Comparison of ENCODE assay signal across 25 cellular contexts in the genomic region with DNA sequence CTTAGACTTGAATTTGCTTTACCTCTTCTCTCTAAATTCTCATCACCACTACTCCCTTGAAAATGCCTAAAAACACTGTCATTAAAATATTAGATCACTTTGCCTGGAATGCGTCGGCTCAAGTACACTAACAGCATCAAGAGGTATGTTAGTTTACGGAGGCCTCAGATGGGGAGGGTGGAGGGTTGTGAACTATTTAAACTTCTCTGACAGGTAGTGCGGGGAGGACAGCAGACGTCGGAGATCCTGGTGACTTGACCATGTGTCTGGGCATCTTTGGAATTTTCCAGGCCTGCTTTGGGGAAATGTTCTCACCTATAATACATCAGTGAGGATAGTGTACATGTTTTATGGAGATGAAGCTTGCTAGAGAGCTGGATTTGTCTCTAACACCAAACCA. TPM values are rescaled to one million over a fixed set of nuclear protein-coding genes. Genes with fewer than 3 reads are reported as not detected.
A peak's percentile ranks its signal among the peaks of the same experiment; 100 is the strongest.
DNase-seq lines count a peak whose midpoint lies in the region; ATAC-seq, FAIRE-seq and TF ChIP-seq lines count a peak whose summit lies in the region.
"Had no signal": no experiment of that assay in that cellular context is flagged by ENCODE, and none has a peak within 500 bp of the region (broad histone marks: within the 10 kb centered on the region; RNA-seq: fewer than 3 reads in every experiment).

No MANE protein-coding gene starts in this region.

- H3K9me3 Mint-ChIP-seq in astrocyte (ENCODE audit: unreplicated experiment): no peaks in the 10 kb centered on the region
- H3K9me3 Mint-ChIP-seq: CD4-positive, CD25-positive, alpha-beta regulatory T cell; CD8-positive, alpha-beta memory T cell; HFFc6; IgD-negative memory B cell had no signal

- FAIRE-seq in astrocyte (lab: Jason Lieb, UNC): no peak
- FAIRE-seq: A204.1, GM12878, HepG2 had no signal

- H3K27ac ChIP-seq in astrocyte (ENCODE audit: low read depth, low read length) (no peak overlapping the region), trophoblast cell (ENCODE audit: low read depth, low read length) (peak overlapping the region; percentile 85), upper lobe of right lung (no peak overlapping the region)

- no peak overlapping the region for H3K9ac ChIP-seq in astrocyte (ENCODE audit: low read length)
- H3K9ac ChIP-seq in trophoblast cell (ENCODE audit: low read length): no peak overlapping the region

- no peak overlapping the region for H3K18ac ChIP-seq in trophoblast cell (ENCODE audit: low read length)

- no peak overlapping the region for H4K8ac ChIP-seq in trophoblast cell (ENCODE audit: low read depth, low read length)

- H3K23ac ChIP-seq in trophoblast cell (ENCODE audit: low read length): no peak overlapping the region

- H3K27me3 ChIP-seq in astrocyte (ENCODE audit: insufficient read depth, low read length) (peaks cover 3% of the 10 kb centered on the region), trophoblast cell (ENCODE audit: insufficient read depth, low read length) (no peaks in the 10 kb centered on the region), upper lobe of right lung (no peaks in the 10 kb centered on the region)
- H3K27me3 ChIP-seq: BE2C had no signal

- H4K20me1 ChIP-seq in astrocyte (ENCODE audit: insufficient read depth, low read length): no peaks in the 10 kb centered on the region

- DNase-seq in astrocyte (ENCODE audit: low read depth) (no peak), islet precursor cell (peak; percentile 79), trophoblast cell (peak; percentile 80 to 89), upper lobe of right lung (no peak), NCI-H226 (no peak)
- DNase-seq: ACHN; BE2C; C1 segment of cervical spinal cord; CD4-positive, CD25-positive, alpha-beta regulatory T cell; CD8-positive, alpha-beta memory T cell; COR-L47; DMS 273 treated with DMSO at 0.1 percent for 48 hours; DMS53; DND-41; EL; GOT3; HFFc6 had no signal

- H2AFZ ChIP-seq in astrocyte (ENCODE audit: low read depth, low read length): no peak overlapping the region
- no peak overlapping the region for H2AFZ ChIP-seq in trophoblast cell (ENCODE audit: insufficient read depth, low read length, poor library complexity)

- H3K4me3 ChIP-seq in astrocyte (ENCODE audit: insufficient read depth, low read depth, low read length): no peak overlapping the region
- H3K4me3 ChIP-seq in trophoblast cell (ENCODE audit: low read depth, low read length): no peak overlapping the region
- no peak overlapping the region for H3K4me3 ChIP-seq in upper lobe of right lung
- H3K4me3 ChIP-seq: GM12878 had no signal

- no peak overlapping the region for H3K4me2 ChIP-seq in astrocyte (ENCODE audit: low read length)
- H3K4me2 ChIP-seq in trophoblast cell (ENCODE audit: low read length): no peak overlapping the region

- H3K9me3 ChIP-seq in astrocyte (ENCODE audit: insufficient read depth, low read depth, low read length) (no peaks in the 10 kb centered on the region), trophoblast cell (ENCODE audit: insufficient read depth, low read depth, low read length) (peaks cover 2% of the 10 kb centered on the region), upper lobe of right lung (no peaks in the 10 kb centered on the region)
- H3K9me3 ChIP-seq: BE2C had no signal

- peak overlapping the region; percentile 0 for H3K27ac Mint-ChIP-seq in astrocyte (ENCODE audit: unreplicated experiment)
- H3K27ac Mint-ChIP-seq: CD4-positive, CD25-positive, alpha-beta regulatory T cell; CD8-positive, alpha-beta memory T cell; HFFc6; IgD-negative memory B cell had no signal

- no peak overlapping the region for H4K91ac ChIP-seq in trophoblast cell (ENCODE audit: low read depth, low read length)

- H3K36me3 ChIP-seq in astrocyte (ENCODE audit: insufficient read depth, low read length) (no peaks in the 10 kb centered on the region), trophoblast cell (ENCODE audit: control insufficient read depth in 1 of 2, insufficient read depth in 2 of 2, low read length in 2 of 2) (no peaks in the 10 kb centered on the region), upper lobe of right lung (no peaks in the 10 kb centered on the region)
- H3K36me3 ChIP-seq: BE2C had no signal

- no peaks in the 10 kb centered on the region for H3K79me2 ChIP-seq in astrocyte (ENCODE audit: insufficient read depth, low read length)
- peaks cover 4% of the 10 kb centered on the region for H3K79me2 ChIP-seq in trophoblast cell (ENCODE audit: control insufficient read depth, insufficient read depth, low read length, poor library complexity)

- peaks cover 60% of the 10 kb centered on the region for H3K4me1 Mint-ChIP-seq in astrocyte (ENCODE audit: low read depth, unreplicated experiment)
- H3K4me1 Mint-ChIP-seq: CD4-positive, CD25-positive, alpha-beta regulatory T cell; CD8-positive, alpha-beta memory T cell; IgD-negative memory B cell had no signal

- WGBS in trophoblast cell (ENCODE audit: extremely low coverage, insufficient coverage, insufficient read length): no CpG with 5 or more reads among the region's 6 CpGs

- no peak overlapping the region for H3K4me3 Mint-ChIP-seq in astrocyte (ENCODE audit: unreplicated experiment)
- H3K4me3 Mint-ChIP-seq: CD4-positive, CD25-positive, alpha-beta regulatory T cell; CD8-positive, alpha-beta memory T cell; HFFc6; IgD-negative memory B cell had no signal

- H3K36me3 Mint-ChIP-seq in astrocyte (ENCODE audit: low read depth, unreplicated experiment): peaks cover 3% of the 10 kb centered on the region
- H3K36me3 Mint-ChIP-seq: CD4-positive, CD25-positive, alpha-beta regulatory T cell; CD8-positive, alpha-beta memory T cell; IgD-negative memory B cell had no signal

- no peaks in the 10 kb centered on the region for H3K27me3 Mint-ChIP-seq in astrocyte (ENCODE audit: low read depth, unreplicated experiment)

- peaks cover 29% of the 10 kb centered on the region for H3K79me1 ChIP-seq in trophoblast cell (ENCODE audit: low read length)

- H3K4ac ChIP-seq in trophoblast cell (ENCODE audit: low read depth, low read length): no peak overlapping the region

- H2AK5ac ChIP-seq in trophoblast cell (ENCODE audit: low read length): no peak overlapping the region

- H2BK120ac ChIP-seq in trophoblast cell (ENCODE audit: insufficient read depth, low read length, poor library complexity): peak overlapping the region; percentile 50

- ATAC-seq in upper lobe of right lung (peak; percentile 43), GM21515 (IDR thresholded peaks at IDR 0.05; ENCODE audit: unreplicated experiment) (no peak), GM18517 (IDR thresholded peaks at IDR 0.05; ENCODE audit: unreplicated experiment) (no peak)
- ATAC-seq: GM12878, HCT116, HepG2 had no signal

- H2BK5ac ChIP-seq in trophoblast cell (ENCODE audit: low read depth, low read length, poor library complexity): peak overlapping the region; percentile 80

- H4K12ac ChIP-seq in trophoblast cell (ENCODE audit: low read depth, low read length): no peak overlapping the region

- TF ChIP-seq CTCF in astrocyte (IDR thresholded peaks at IDR 0.05; ENCODE audit: insufficient read depth, low read depth, low read length) (no peak), upper lobe of right lung (IDR thresholded peaks at IDR 0.05) (no peak)

- H2BK12ac ChIP-seq in trophoblast cell (ENCODE audit: low read length): no peak overlapping the region

- H3K14ac ChIP-seq in trophoblast cell (ENCODE audit: low read length): no peak overlapping the region

- intact Hi-C loops in upper lobe of right lung (cut with DNase I): no loop called here

- H3K4me1 ChIP-seq in astrocyte (ENCODE audit: insufficient read depth, low read length) (peaks cover 13% of the 10 kb centered on the region), trophoblast cell (ENCODE audit: control insufficient read depth in 1 of 2, insufficient read depth in 2 of 2, low read length in 2 of 2) (peaks cover 45 to 48% of the 10 kb centered on the region in 2 experiments), upper lobe of right lung (peaks cover 23% of the 10 kb centered on the region)
- H3K4me1 ChIP-seq: BE2C had no signal

RNA-seq across cellular contexts. Expression of gene ESYT3, which starts 9.7 kb away (rescaled TPM):
- total RNA-seq in astrocyte (2.0 and 2.6 TPM in 2 replicates), upper lobe of right lung (66.4 TPM)
- 5.0 and 5.6 TPM in 2 replicates for polyA plus RNA-seq in trophoblast cell (2013)
- total RNA-seq: CD4-positive, CD25-positive, alpha-beta regulatory T cell; G401; GM12878 had no signal
- polyA plus RNA-seq: CD8-positive, alpha-beta memory T cell; GM12878 had no signal

Comparison
In these comparisons a context has a peak if more than half of its experiments do, and no peak if none do; other contexts are left out.
1. DNase-seq: peak in islet precursor cell (single experiment) and trophoblast cell (2 of 2); none in astrocyte (single experiment), upper lobe of right lung (single experiment) and NCI-H226 (single experiment).
2. RNA of gene ESYT3, which starts 9.7 kb away (total RNA-seq): 66.4 TPM in upper lobe of right lung (single experiment); 2.0 to 2.6 TPM in astrocyte; every median in the first group is over 10 times any median in the second.